ENCODE assay signal across 15 cellular contexts in genomic region chr6:151387581-151387980, GRCh38. TPM values are rescaled to one million over a fixed set of nuclear protein-coding genes. Genes with fewer than 3 reads are reported as not detected.
DNase-seq lines count a peak whose midpoint lies in the region; ATAC-seq, FAIRE-seq and TF ChIP-seq lines count a peak whose summit lies in the region.
"Had no signal": no experiment of that assay in that cellular context is flagged by ENCODE, and none has a peak within 500 bp of the region (broad histone marks: within the 10 kb centered on the region; RNA-seq: fewer than 3 reads in every experiment).

No MANE protein-coding gene starts in this region.

- H3K27me3 ChIP-seq in HepG2 (ENCODE audit: control insufficient read depth in 1 of 2, insufficient read depth in 2 of 2, low read length in 2 of 2), result no peaks in the 10 kb centered on the region; a peak in 1 of 5 replicates
- H3K27me3 ChIP-seq in right lobe of liver, result no peaks in the 10 kb centered on the region
- H3K27me3 ChIP-seq in mesenchymal stem cell (ENCODE audit: control insufficient read depth in 1 of 2, insufficient read depth in 1 of 2, low read length in 2 of 2), result no peaks in the 10 kb centered on the region
- H3K27me3 ChIP-seq: BLaER1 treated with 17β-estradiol and CSF1 and Interleukin-3, amounts not matched to agents 10 nM and 100 nM; dorsolateral prefrontal cortex had no signal

- POLR2A ChIA-PET in HepG2 (lab: Yijun Ruan, JAX), result no interaction called here

- CTCF ChIA-PET in HepG2 (lab: Yijun Ruan, JAX; ENCODE audit: low intra/inter-chr PET ratio, low total read pairs), result no interaction called here

- in situ Hi-C loops in HepG2 (cut with HindIII; ENCODE audit: extremely low pct_ligation_motif_present, low pct_unique_long_range_greater_than_20kb) (no loop called here), GM13977 (cut with MboI; ENCODE audit: low pct_unique_long_range_greater_than_20kb, low sequenced_read_pairs, unreplicated experiment) (no loop called here)

- no peak overlapping the region for H4K8ac ChIP-seq in mesenchymal stem cell (ENCODE audit: low read length)

- TF ChIP-seq RAD21 in HepG2 (CRISPR knock-in tag; IDR thresholded peaks at IDR 0.05), result no peak

- H2BK15ac ChIP-seq in mesenchymal stem cell (ENCODE audit: low read depth, poor library complexity, severe bottlenecking), result no peak overlapping the region

- peaks cover 14% of the 10 kb centered on the region for H3K79me1 ChIP-seq in mesenchymal stem cell (replicated peaks; ENCODE audit: low read length, poor library complexity, severe bottlenecking)

- no peak for TF ChIP-seq POLR2A in HepG2 (IDR thresholded peaks at IDR 0.05; ENCODE audit: insufficient read depth in 1 of 2, low read depth in 2 of 2, low read length in 2 of 2)
- TF ChIP-seq POLR2A in right lobe of liver (IDR thresholded peaks at IDR 0.05), result no peak

- no peak overlapping the region for H4K91ac ChIP-seq in mesenchymal stem cell (ENCODE audit: low read length)

- no peak overlapping the region for H2AK5ac ChIP-seq in mesenchymal stem cell (ENCODE audit: low read length, severe bottlenecking)

- H3K4me1 Mint-ChIP-seq in stimulated activated effector memory CD8-positive, alpha-beta T cell treated with anti-CD3 and anti-CD28 coated beads, Interleukin-12 subunit alpha, Interleukin-12 subunit beta, amount 100 ng/mL, for 72 hours, result peaks cover 32% of the 10 kb centered on the region

- no peak overlapping the region for H2BK5ac ChIP-seq in mesenchymal stem cell (ENCODE audit: low read depth, low read length, poor library complexity, severe bottlenecking)

- H3K4me1 ChIP-seq in HepG2 (ENCODE audit: insufficient read depth, low read length), result peaks cover 34% of the 10 kb centered on the region
- peaks cover 0 to 22% (median 7%) of the 10 kb centered on the region in 4 donors for H3K4me1 ChIP-seq in right lobe of liver
- peaks cover 7% of the 10 kb centered on the region for H3K4me1 ChIP-seq in mesenchymal stem cell (ENCODE audit: control insufficient read depth, insufficient read depth, low read depth, low read length)

- H3K36me3 Mint-ChIP-seq in stimulated activated effector memory CD8-positive, alpha-beta T cell treated with anti-CD3 and anti-CD28 coated beads, Interleukin-12 subunit alpha, Interleukin-12 subunit beta, amount 100 ng/mL, for 72 hours, result peaks cover 29% of the 10 kb centered on the region

- H3K4me3 ChIP-seq in HepG2 (replicated peaks in 1 of 3; ENCODE audit: insufficient read depth in 1 of 3, low read depth in 2 of 3, low read length in 3 of 3) (no peak overlapping the region), right lobe of liver (no peak overlapping the region), mesenchymal stem cell (ENCODE audit: insufficient read depth in 1 of 2, low read depth in 1 of 2, low read length in 2 of 2) (no peak overlapping the region)
- H3K4me3 ChIP-seq: dorsolateral prefrontal cortex had no signal

- no peak overlapping the region for H2BK12ac ChIP-seq in mesenchymal stem cell (ENCODE audit: low read length in 2 of 2)

- H3K9me3 Mint-ChIP-seq in stimulated activated effector memory CD8-positive, alpha-beta T cell treated with anti-CD3 and anti-CD28 coated beads, Interleukin-12 subunit alpha, Interleukin-12 subunit beta, amount 100 ng/mL, for 72 hours, result no peaks in the 10 kb centered on the region
- H3K9me3 Mint-ChIP-seq: activated B cell treated with CpG ODN at 0.5 μM for 24 hours had no signal

- H3K4me3 Mint-ChIP-seq in stimulated activated effector memory CD8-positive, alpha-beta T cell treated with anti-CD3 and anti-CD28 coated beads, Interleukin-12 subunit alpha, Interleukin-12 subunit beta, amount 100 ng/mL, for 72 hours, result no peak overlapping the region

- no peak for DNase-seq in HepG2 (ENCODE audit: low spot score)
- no peak for DNase-seq in right lobe of liver
- peak; percentile 64 for DNase-seq in amniotic epithelial cell (ENCODE audit: low read depth)
- peak; percentile 34 for DNase-seq in mesenchymal stem cell
- no peak for DNase-seq in GM13977 (ENCODE audit: low spot score)
- no peak for DNase-seq in stimulated activated effector memory CD8-positive, alpha-beta T cell treated with anti-CD3 and anti-CD28 coated beads, Interleukin-12 subunit alpha, Interleukin-12 subunit beta, amount 100 ng/mL, for 72 hours (ENCODE audit: low spot score in 2 of 2)
- DNase-seq: activated B cell treated with CpG ODN at 0.5 μM for 24 hours; dorsolateral prefrontal cortex; GOT3; NCI-H446 treated with DMSO at 0.1 percent for 48 hours; Right ventricle myocardium superior; stimulated activated naive CD8-positive, alpha-beta T cell treated with anti-CD3 and anti-CD28 coated beads, Interleukin-15, Interleukin-2, amounts not matched to agents 100 U/mL and 50 U/mL, for 24 hours had no signal

- peak overlapping the region in 1 of 2 experiments; percentile 11 for H3K18ac ChIP-seq in mesenchymal stem cell (ENCODE audit: low read depth in 1 of 2, low read length in 2 of 2)

- H3K27ac ChIP-seq in HepG2 (ENCODE audit: extremely low read length, insufficient read depth, low read length) (no peak overlapping the region), right lobe of liver (no peak overlapping the region), mesenchymal stem cell (ENCODE audit: low read length, poor library complexity, severe bottlenecking) (peak overlapping the region; percentile 68)

- no peak overlapping the region for H3K23ac ChIP-seq in mesenchymal stem cell (ENCODE audit: low read length in 2 of 2)

- H3K9ac ChIP-seq in HepG2 (ENCODE audit: insufficient read depth, low read depth, low read length) (no peak overlapping the region), mesenchymal stem cell (ENCODE audit: low read length) (no peak overlapping the region)

- H3K14ac ChIP-seq in mesenchymal stem cell (ENCODE audit: low read length in 2 of 2), result no peak overlapping the region

- FAIRE-seq in HepG2 (lab: Jason Lieb, UNC), result no peak

- intact Hi-C loops in HepG2 (cut with micrococcal nuclease; ENCODE audit: unreplicated experiment), result no loop called here
- intact Hi-C loops in right lobe of liver (cut with DNase I), result no loop called here

- ATAC-seq in HepG2 (no peak), right lobe of liver (no peak), GM19455 (IDR thresholded peaks at IDR 0.05; ENCODE audit: unreplicated experiment) (no peak), HG03280 (IDR thresholded peaks at IDR 0.05; ENCODE audit: unreplicated experiment) (no peak)
- no peak for ATAC-seq in stimulated activated effector memory CD8-positive, alpha-beta T cell treated with anti-CD3 and anti-CD28 coated beads, Interleukin-12 subunit alpha, Interleukin-12 subunit beta, amount 100 ng/mL, for 72 hours
- ATAC-seq: stimulated activated naive CD8-positive, alpha-beta T cell treated with anti-CD3 and anti-CD28 coated beads, Interleukin-15, Interleukin-2, amounts not matched to agents 100 U/mL and 50 U/mL, for 24 hours had no signal

- TF ChIP-seq EP300 in HepG2 (IDR thresholded peaks at IDR 0.05; ENCODE audit: low read depth in 2 of 2, low read length in 2 of 2) (no peak), HepG2 (CRISPR knock-in tag; IDR thresholded peaks at IDR 0.05; ENCODE audit: borderline replicate concordance) (no peak)

- WGBS in HepG2 (ENCODE audit: low lambda C conversion rate), result 96% methylated on average over 4 of the region's 4 CpGs
- 94% methylated on average over 4 of the region's 4 CpGs for WGBS in right lobe of liver (ENCODE audit: insufficient coverage, low coverage, low lambda C conversion rate, missing lambda C conversion rate)
- 100% methylated on average over 1 of the region's 4 CpGs for WGBS in mesenchymal stem cell

- no peak overlapping the region for H3K27ac Mint-ChIP-seq in stimulated activated effector memory CD8-positive, alpha-beta T cell treated with anti-CD3 and anti-CD28 coated beads, Interleukin-12 subunit alpha, Interleukin-12 subunit beta, amount 100 ng/mL, for 72 hours

- no peak overlapping the region for H3K4me2 ChIP-seq in HepG2 (ENCODE audit: low read depth, low read length)
- H3K4me2 ChIP-seq in mesenchymal stem cell (ENCODE audit: low read length, poor library complexity, severe bottlenecking), result peak overlapping the region; percentile 43

- no peak overlapping the region for H2BK120ac ChIP-seq in mesenchymal stem cell (ENCODE audit: low read depth, low read length)

- TF ChIP-seq CTCF in HepG2 (CRISPR knock-in tag; IDR thresholded peaks at IDR 0.05) (no peak), right lobe of liver (IDR thresholded peaks at IDR 0.05) (no peak), GM13977 (IDR thresholded peaks at IDR 0.05; ENCODE audit: extremely low read depth, insufficient read depth, missing control alignments) (no peak)

- H2AFZ ChIP-seq in HepG2 (ENCODE audit: low read length) (no peak overlapping the region), mesenchymal stem cell (ENCODE audit: low read depth, low read length) (no peak overlapping the region)

- BruUV-seq in HepG2 (replicated peaks; lab: Mats Ljungman, UMichigan), result no TSS peak

- H3K9me3 ChIP-seq in HepG2 (ENCODE audit: low read length) (no peaks in the 10 kb centered on the region), right lobe of liver (no peaks in the 10 kb centered on the region), mesenchymal stem cell (ENCODE audit: control insufficient read depth, low read length) (no peaks in the 10 kb centered on the region)
- H3K9me3 ChIP-seq: BLaER1 treated with 17β-estradiol and CSF1 and Interleukin-3, amounts not matched to agents 10 nM and 100 nM had no signal

- peaks cover 9% of the 10 kb centered on the region for H4K20me1 ChIP-seq in HepG2 (ENCODE audit: insufficient read depth, low read length)

- H3K79me2 ChIP-seq in HepG2 (ENCODE audit: insufficient read depth, low read length), result peaks cover 70% of the 10 kb centered on the region

- no peak overlapping the region for H3K4ac ChIP-seq in mesenchymal stem cell (ENCODE audit: low read depth in 1 of 2, low read length in 2 of 2)

- H3K36me3 ChIP-seq in HepG2 (replicated peaks in 1 of 2; ENCODE audit: control insufficient read depth in 1 of 2, insufficient read depth in 2 of 2, low read length in 2 of 2) (peaks cover 0 to 1% of the 10 kb centered on the region in 2 experiments; a peak in 1 of 5 replicates), right lobe of liver (no peaks in the 10 kb centered on the region), mesenchymal stem cell (ENCODE audit: control insufficient read depth in 1 of 2, insufficient read depth in 2 of 2, low read depth in 1 of 2, low read length in 2 of 2) (peaks cover 3 to 5% of the 10 kb centered on the region in 2 experiments)

RNA-seq across cellular contexts. Expression of gene ZBTB2, which starts 3.8 kb away (rescaled TPM):
- total RNA-seq in HepG2 (2016; rRNA removed; fragmentation: Illumina TruSeq; extraction: Trizol), result 22.8 and 31.7 TPM in 2 replicates
- total RNA-seq in HepG2 (2016; cell fraction: cytosol; rRNA removed; fragmentation: Illumina TruSeq; extraction: Trizol; ENCODE audit: low read depth), result 5.4 and 6.1 TPM in 2 replicates
- 21.6 and 29.6 TPM in 2 replicates for total RNA-seq in HepG2 (2016; cell fraction: insoluble cytoplasmic fraction; rRNA removed; fragmentation: Illumina TruSeq; extraction: Trizol)
- 27.6 and 30.8 TPM in 2 replicates for total RNA-seq in HepG2 (2016; cell fraction: membrane; rRNA removed; fragmentation: Illumina TruSeq; extraction: Trizol)
- total RNA-seq in HepG2 (2016; cell fraction: nucleus; rRNA removed; fragmentation: Illumina TruSeq; extraction: Trizol), result 14.1 and 16.0 TPM in 2 replicates
- polyA plus RNA-seq in HepG2 (2011; rRNA removed), result 14.6 and 15.4 TPM in 2 replicates
- polyA plus RNA-seq in HepG2 (2011; cell fraction: cytosol; rRNA removed), result 11.6 and 14.4 TPM in 2 replicates
- polyA plus RNA-seq in HepG2 (2011; cell fraction: nucleus; rRNA removed), result 6.0 TPM in 2 replicates
- polyA plus RNA-seq in HepG2 (2012), result 11.5 and 17.2 TPM in 2 replicates
- 7.3 and 8.3 TPM in 2 replicates for polyA plus RNA-seq in HepG2 (2016; cell fraction: cytosol; fragmentation: Illumina TruSeq; extraction: Trizol; ENCODE audit: low read depth)
- 41.7 and 43.1 TPM in 2 replicates for polyA plus RNA-seq in HepG2 (2016; cell fraction: insoluble cytoplasmic fraction; fragmentation: Illumina TruSeq; extraction: Trizol; ENCODE audit: low read depth)
- polyA plus RNA-seq in HepG2 (2016; cell fraction: membrane; fragmentation: Illumina TruSeq; extraction: Trizol; ENCODE audit: low read depth), result 28.7 and 33.3 TPM in 2 replicates
- polyA plus RNA-seq in HepG2 (2016; cell fraction: nucleus; fragmentation: Illumina TruSeq; extraction: Trizol; ENCODE audit: insufficient read depth, low read depth), result 22.9 and 24.0 TPM in 2 replicates
- polyA minus RNA-seq in HepG2 (2011; rRNA and poly(A)+ RNA removed; ENCODE audit: low replicate concordance), result 23.7 and 29.2 TPM in 2 replicates
- polyA minus RNA-seq in HepG2 (2011; cell fraction: cytosol; rRNA and poly(A)+ RNA removed), result 9.8 and 10.0 TPM in 2 replicates
- polyA minus RNA-seq in HepG2 (2011; cell fraction: nucleus; rRNA and poly(A)+ RNA removed), result 6.3 and 6.7 TPM in 2 replicates
- total RNA-seq in right lobe of liver, result 1 to 10 TPM; 3.2 to 6.0 (median 4.5) TPM
- 18.4 TPM for polyA plus RNA-seq in mesenchymal stem cell (2013, experiment 1 of 2)
- polyA plus RNA-seq in mesenchymal stem cell (2013, experiment 2 of 2), result 18.0 TPM

Comparison
In these comparisons a context has a peak if more than half of its experiments do, and no peak if none do; other contexts are left out.
1. DNase-seq: peak in amniotic epithelial cell (single experiment) and mesenchymal stem cell (single experiment); none in HepG2 (single experiment), right lobe of liver (0 of 3), GM13977 (single experiment) and stimulated activated effector memory CD8-positive, alpha-beta T cell treated with anti-CD3 and anti-CD28 coated beads, Interleukin-12 subunit alpha, Interleukin-12 subunit beta, amount 100 ng/mL, for 72 hours (0 of 2).